9 cellular contexts compared by ENCODE assay signal in genomic region chr3:143895805-143896204, GRCh38. TPM values are rescaled to one million over a fixed set of nuclear protein-coding genes. Genes with fewer than 3 reads are reported as not detected.
DNase-seq lines count a peak whose midpoint lies in the region; ATAC-seq, FAIRE-seq and TF ChIP-seq lines count a peak whose summit lies in the region.
"Had no signal": no experiment of that assay in that cellular context is flagged by ENCODE, and none has a peak within 500 bp of the region (broad histone marks: within the 10 kb centered on the region; RNA-seq: fewer than 3 reads in every experiment).

No MANE protein-coding gene starts in this region.

- CTCF ChIA-PET in IMR-90 (lab: Yijun Ruan, JAX) (interaction anchor here (0.6 to 1.2 kb wide), 4 partner anchors 11 to 782 kb away, joined by 3 to 4 read pairs (median 4); partner anchors contain the start of gene DIPK2A), HepG2 (lab: Yijun Ruan, JAX; ENCODE audit: low intra/inter-chr PET ratio, low total read pairs) (interaction anchor here (1.5 kb wide), 1 partner anchor 875 kb away, joined by 9 read pairs; no protein-coding TSS in a partner anchor)

- peak; percentile 57 for TF ChIP-seq RAD21 in IMR-90 (IDR thresholded peaks at IDR 0.05; ENCODE audit: low read length)
- TF ChIP-seq RAD21 in HepG2 (CRISPR knock-in tag; IDR thresholded peaks at IDR 0.05), result no peak

- H2BK15ac ChIP-seq in IMR-90 (ENCODE audit: low read depth, low read length), result no peak overlapping the region

- H3K9me1 ChIP-seq in IMR-90 (ENCODE audit: insufficient read depth, low read length), result no peaks in the 10 kb centered on the region

- H2AK9ac ChIP-seq in IMR-90 (replicated peaks; ENCODE audit: low read depth, low read length, poor library complexity), result no peak overlapping the region

- H3K4me2 ChIP-seq in IMR-90 (ENCODE audit: low read depth, low read length), result no peak overlapping the region
- no peak overlapping the region for H3K4me2 ChIP-seq in HepG2 (ENCODE audit: low read depth, low read length)

- H3K4me3 ChIP-seq in IMR-90 (ENCODE audit: insufficient read depth, low read depth, low read length) (no peak overlapping the region), HepG2 (replicated peaks in 1 of 3; ENCODE audit: insufficient read depth in 1 of 3, low read depth in 2 of 3, low read length in 3 of 3) (no peak overlapping the region)

- H3K9ac ChIP-seq in IMR-90 (ENCODE audit: low read depth, low read length) (no peak overlapping the region), HepG2 (ENCODE audit: insufficient read depth, low read depth, low read length) (no peak overlapping the region)

- TF ChIP-seq EP300 in HepG2 (IDR thresholded peaks at IDR 0.05; ENCODE audit: low read depth in 2 of 2, low read length in 2 of 2), result no peak
- no peak for TF ChIP-seq EP300 in HepG2 (CRISPR knock-in tag; IDR thresholded peaks at IDR 0.05; ENCODE audit: borderline replicate concordance)

- DNase-seq in COR-L47 (lab: John Stamatoyannopoulos, UW) (peak; percentile 51), IMR-90 (peak; percentile 2), SK-MEL-5 (ENCODE audit: low read depth, low spot score) (peak; percentile 28), HepG2 (ENCODE audit: low spot score) (no peak), amygdala (lab: John Stamatoyannopoulos, UW) (no peak)
- no peak for DNase-seq in activated effector memory CD4-positive, alpha-beta T cell treated with Interleukin-2 at 50 U/mL for 16 hours
- DNase-seq in stimulated activated CD4-positive, alpha-beta T cell treated with anti-CD3 and anti-CD28 coated beads, Interleukin-2, amount 100 ng/mL, for 48 hours, result no peak
- DNase-seq: central memory CD4-positive, alpha-beta T cell had no signal

- TF ChIP-seq CTCF in IMR-90 (conservative IDR thresholded peaks at IDR 0.05; ENCODE audit: low read depth, low read length) (peak; percentile 50), HepG2 (CRISPR knock-in tag; IDR thresholded peaks at IDR 0.05) (no peak)

- H3K56ac ChIP-seq in IMR-90 (ENCODE audit: extremely low read depth, insufficient read depth, low read length), result no peak overlapping the region

- BruUV-seq in IMR-90 (replicated peaks; lab: Mats Ljungman, UMichigan) (no TSS peak), HepG2 (replicated peaks; lab: Mats Ljungman, UMichigan) (no TSS peak)

- no peak overlapping the region for H4K91ac ChIP-seq in IMR-90 (ENCODE audit: insufficient read depth, low read depth, low read length)

- intact Hi-C loops in IMR-90 (cut with micrococcal nuclease) (loop anchor here (1.0 to 5.0 kb wide), 3 partner anchors 55 to 1871 kb away; no protein-coding TSS in a partner anchor), HepG2 (cut with micrococcal nuclease; ENCODE audit: unreplicated experiment) (loop anchor here (1.0 to 2.0 kb wide), 2 partner anchors 55 to 875 kb away; no protein-coding TSS in a partner anchor)

- dilution Hi-C loops in IMR-90 (cut with HindIII; ENCODE audit: low sequenced_read_pairs, unreplicated experiment), result no loop called here

- WGBS in IMR-90 (ENCODE audit: extremely low coverage in 2 of 2, insufficient read length in 1 of 2), 2 experiments, result no CpG with 5 or more reads among the region's 1 CpG
- 0% methylated on average over 1 of the region's 1 CpG for WGBS in HepG2 (ENCODE audit: low lambda C conversion rate)

- no peak overlapping the region for H3K23ac ChIP-seq in IMR-90 (ENCODE audit: low read depth, low read length)

- H4K20me1 ChIP-seq in IMR-90 (ENCODE audit: insufficient read depth, low read length) (no peaks in the 10 kb centered on the region), HepG2 (ENCODE audit: insufficient read depth, low read length) (no peaks in the 10 kb centered on the region)

- POLR2A ChIA-PET in IMR-90 (lab: Charles Lee; ENCODE audit: unreplicated experiment), result no interaction called here
- POLR2A ChIA-PET in HepG2 (lab: Yijun Ruan, JAX), result no interaction called here

- no peak for ATAC-seq in IMR-90 (ENCODE audit: low read depth)
- no peak for ATAC-seq in HepG2
- ATAC-seq in HG02884 (IDR thresholded peaks at IDR 0.05; ENCODE audit: unreplicated experiment), result no peak

- H2BK5ac ChIP-seq in IMR-90 (ENCODE audit: low read depth, low read length, poor library complexity, severe bottlenecking), result no peak overlapping the region

- H3K4ac ChIP-seq in IMR-90 (ENCODE audit: low read depth, low read length), result no peak overlapping the region

- H2AK5ac ChIP-seq in IMR-90 (ENCODE audit: low read depth, low read length), result no peak overlapping the region

- H3K4me1 ChIP-seq in IMR-90 (ENCODE audit: control insufficient read depth, insufficient read depth, low read length) (no peaks in the 10 kb centered on the region), HepG2 (ENCODE audit: insufficient read depth, low read length) (no peaks in the 10 kb centered on the region)

- H3K27me3 ChIP-seq in IMR-90 (ENCODE audit: control insufficient read depth, insufficient read depth, low read length) (peaks cover 5% of the 10 kb centered on the region), HepG2 (ENCODE audit: control insufficient read depth in 1 of 2, insufficient read depth in 2 of 2, low read length in 2 of 2) (no peaks in the 10 kb centered on the region)

- H3K79me1 ChIP-seq in IMR-90 (ENCODE audit: low read depth in 1 of 2, low read length in 2 of 2), result no peaks in the 10 kb centered on the region

- no peak overlapping the region for H2BK20ac ChIP-seq in IMR-90 (ENCODE audit: low read depth, low read length)

- no peak overlapping the region for H3K27ac ChIP-seq in IMR-90 (ENCODE audit: insufficient read depth, low read length)
- no peak overlapping the region for H3K27ac ChIP-seq in HepG2 (ENCODE audit: extremely low read length, insufficient read depth, low read length)

- no peak overlapping the region for H3K14ac ChIP-seq in IMR-90 (replicated peaks; ENCODE audit: low read depth, low read length)

- no peak overlapping the region for H4K5ac ChIP-seq in IMR-90 (ENCODE audit: low read depth, low read length)

- no peak for TF ChIP-seq POLR2A in IMR-90 (IDR thresholded peaks at IDR 0.05; ENCODE audit: low read depth, low read length)
- TF ChIP-seq POLR2A in HepG2 (IDR thresholded peaks at IDR 0.05; ENCODE audit: insufficient read depth in 1 of 2, low read depth in 2 of 2, low read length in 2 of 2), result no peak

- in situ Hi-C loops in IMR-90 (cut with MboI; ENCODE audit: low sequenced_read_pairs), result no loop called here
- in situ Hi-C loops in SK-MEL-5 (cut with HindIII; ENCODE audit: low pct_unique_long_range_greater_than_20kb, low sequenced_read_pairs), result no loop called here
- in situ Hi-C loops in HepG2 (cut with HindIII; ENCODE audit: extremely low pct_ligation_motif_present, low pct_unique_long_range_greater_than_20kb), result loop anchor here (25.0 kb wide), 1 partner anchor 866 kb away; no protein-coding TSS in a partner anchor

- H2BK120ac ChIP-seq in IMR-90 (ENCODE audit: low read depth, low read length), result no peak overlapping the region

- no peak for FAIRE-seq in HepG2 (lab: Jason Lieb, UNC)

- H3K79me2 ChIP-seq in HepG2 (ENCODE audit: insufficient read depth, low read length), result no peaks in the 10 kb centered on the region

- no peak overlapping the region for H3K18ac ChIP-seq in IMR-90 (ENCODE audit: low read depth, low read length)

- H3K9me3 ChIP-seq in IMR-90 (ENCODE audit: control insufficient read depth, insufficient read depth, low read length), result no peaks in the 10 kb centered on the region
- H3K9me3 ChIP-seq in HepG2 (ENCODE audit: low read length), result no peaks in the 10 kb centered on the region

- no peak overlapping the region for H2AFZ ChIP-seq in IMR-90 (replicated peaks; ENCODE audit: low read length, poor library complexity)
- no peak overlapping the region for H2AFZ ChIP-seq in HepG2 (ENCODE audit: low read length)

- H4K8ac ChIP-seq in IMR-90 (ENCODE audit: low read depth in 2 of 2, low read length in 2 of 2), result no peak overlapping the region

- no peaks in the 10 kb centered on the region for H3K36me3 ChIP-seq in IMR-90 (ENCODE audit: control insufficient read depth, insufficient read depth, low read length)
- no peaks in the 10 kb centered on the region for H3K36me3 ChIP-seq in HepG2 (replicated peaks in 1 of 2; ENCODE audit: control insufficient read depth in 1 of 2, insufficient read depth in 2 of 2, low read length in 2 of 2)

TF ChIP-seq in HepG2, 621 proteins besides CTCF, POLR2A, EP300 and RAD21 (continues in another document):
- TF ChIP-seq STAG1 (CRISPR knock-in tag; IDR thresholded peaks at IDR 0.05), result peak; percentile 38

RNA-seq across cellular contexts. Expression of gene SLC9A9, which starts 47.5 kb away (rescaled TPM):
- total RNA-seq in IMR-90 (2012; rRNA removed) (2.3 and 4.2 TPM in 2 replicates), HepG2 (2016; rRNA removed; fragmentation: Illumina TruSeq; extraction: Trizol) (not detected in 2 replicates)
- polyA plus RNA-seq in IMR-90 (2012; rRNA removed) (1.1 and 1.4 TPM in 2 replicates), HepG2 (2011; rRNA removed) (not detected in 2 replicates)
- 0.64 and 0.94 TPM in 2 replicates for polyA plus RNA-seq in IMR-90 (2012; cell fraction: cytosol; rRNA removed)
- polyA plus RNA-seq in IMR-90 (2012; cell fraction: nucleus; rRNA removed; ENCODE audit: low replicate concordance), result 0.46 and 1.2 TPM in 2 replicates
- 0.45 and 0.64 TPM in 2 replicates for total RNA-seq in SK-MEL-5 (2014; rRNA removed; shearing (Covaris generic))
- polyA plus RNA-seq in SK-MEL-5 (2015; cell fraction: cytosol; rRNA removed), result 0.44 TPM in 1 of 2 replicates, not detected in the other
- polyA plus RNA-seq in SK-MEL-5 (2015; cell fraction: nucleus; rRNA removed), result 0.22 and 1.2 TPM in 2 replicates
- not detected in 2 replicates for total RNA-seq in HepG2 (2016; cell fraction: cytosol; rRNA removed; fragmentation: Illumina TruSeq; extraction: Trizol; ENCODE audit: low read depth)
- total RNA-seq in HepG2 (2016; cell fraction: insoluble cytoplasmic fraction; rRNA removed; fragmentation: Illumina TruSeq; extraction: Trizol), result not detected in 2 replicates
- not detected in 2 replicates for total RNA-seq in HepG2 (2016; cell fraction: membrane; rRNA removed; fragmentation: Illumina TruSeq; extraction: Trizol)
- not detected in 2 replicates for total RNA-seq in HepG2 (2016; cell fraction: nucleus; rRNA removed; fragmentation: Illumina TruSeq; extraction: Trizol)
- polyA plus RNA-seq in HepG2 (2011; cell fraction: cytosol; rRNA removed), result not detected in 2 replicates
- polyA plus RNA-seq in HepG2 (2011; cell fraction: nucleus; rRNA removed), result not detected in 2 replicates
- polyA plus RNA-seq in HepG2 (2012), result not detected in 2 replicates
- polyA plus RNA-seq in HepG2 (2016; cell fraction: cytosol; fragmentation: Illumina TruSeq; extraction: Trizol; ENCODE audit: low read depth), result not detected in 2 replicates
- polyA plus RNA-seq in HepG2 (2016; cell fraction: insoluble cytoplasmic fraction; fragmentation: Illumina TruSeq; extraction: Trizol; ENCODE audit: low read depth), result not detected in 2 replicates
- not detected in 2 replicates for polyA plus RNA-seq in HepG2 (2016; cell fraction: membrane; fragmentation: Illumina TruSeq; extraction: Trizol; ENCODE audit: low read depth)
- not detected in 2 replicates for polyA plus RNA-seq in HepG2 (2016; cell fraction: nucleus; fragmentation: Illumina TruSeq; extraction: Trizol; ENCODE audit: insufficient read depth, low read depth)
- not detected in 2 replicates for polyA minus RNA-seq in HepG2 (2011; rRNA and poly(A)+ RNA removed; ENCODE audit: low replicate concordance)
- polyA minus RNA-seq in HepG2 (2011; cell fraction: cytosol; rRNA and poly(A)+ RNA removed), result not detected in 2 replicates
- polyA minus RNA-seq in HepG2 (2011; cell fraction: nucleus; rRNA and poly(A)+ RNA removed), result not detected in 2 replicates

Comparison
In these comparisons a context has a peak if more than half of its experiments do, and no peak if none do; other contexts are left out.
1. DNase-seq: peak in COR-L47 (single experiment), IMR-90 (single experiment) and SK-MEL-5 (single experiment); none in HepG2 (single experiment), amygdala (0 of 56), activated effector memory CD4-positive, alpha-beta T cell treated with Interleukin-2 at 50 U/mL for 16 hours (single experiment) and stimulated activated CD4-positive, alpha-beta T cell treated with anti-CD3 and anti-CD28 coated beads, Interleukin-2, amount 100 ng/mL, for 48 hours (0 of 2).